ENCODE assay signal across 11 cellular contexts in genomic region chr5:54171645-54172384, GRCh38.
DNase-seq lines count a peak whose midpoint lies in the region; ATAC-seq and FAIRE-seq lines count a peak whose summit lies in the region.
"Had no signal": no experiment of that assay in that cellular context is flagged by ENCODE, and none has a peak within 500 bp of the region (broad histone marks: within the 10 kb centered on the region; RNA-seq: fewer than 3 reads in every experiment).

No MANE protein-coding gene starts in this region.

- H3K27me3 Mint-ChIP-seq in activated naive CD4-positive, alpha-beta T cell treated with anti-CD3 and anti-CD28 coated beads, Interleukin-2, amount 10 ng/mL, durations not matched to agents 7 days and 5 days, result no peaks in the 10 kb centered on the region
- no peaks in the 10 kb centered on the region for H3K27me3 Mint-ChIP-seq in activated T-cell treated with anti-CD3 and anti-CD28 coated beads, Interleukin-2, amount 50 U/mL, for 72 hours (ENCODE audit: low read depth)
- H3K27me3 Mint-ChIP-seq in activated CD4-positive, alpha-beta memory T cell treated with anti-CD3 and anti-CD28 coated beads, Interleukin-2, amount 10 ng/mL, durations not matched to agents 7 days and 5 days, result no peaks in the 10 kb centered on the region

- H3K4me1 Mint-ChIP-seq in activated naive CD4-positive, alpha-beta T cell treated with anti-CD3 and anti-CD28 coated beads, Interleukin-2, amount 10 ng/mL, durations not matched to agents 7 days and 5 days, result peaks cover 7% of the 10 kb centered on the region
- H3K4me1 Mint-ChIP-seq in activated T-cell treated with anti-CD3 and anti-CD28 coated beads, Interleukin-2, amount 50 U/mL, for 72 hours (ENCODE audit: low read depth), result no peaks in the 10 kb centered on the region
- H3K4me1 Mint-ChIP-seq in activated CD4-positive, alpha-beta memory T cell treated with anti-CD3 and anti-CD28 coated beads, Interleukin-2, amount 10 ng/mL, durations not matched to agents 7 days and 5 days, result peaks cover 3% of the 10 kb centered on the region

- FAIRE-seq in urothelium cell line (lab: Jason Lieb, UNC), result no peak

- no peak for ATAC-seq in activated T-cell treated with anti-CD3 and anti-CD28 coated beads, Interleukin-2, amount 50 U/mL, for 72 hours (replicated peaks in 1 of 2)

- H3K27ac Mint-ChIP-seq in activated naive CD4-positive, alpha-beta T cell treated with anti-CD3 and anti-CD28 coated beads, Interleukin-2, amount 10 ng/mL, durations not matched to agents 7 days and 5 days, result no peak overlapping the region
- H3K27ac Mint-ChIP-seq in activated T-cell treated with anti-CD3 and anti-CD28 coated beads, Interleukin-2, amount 50 U/mL, for 72 hours, result no peak overlapping the region
- H3K27ac Mint-ChIP-seq in activated CD4-positive, alpha-beta memory T cell treated with anti-CD3 and anti-CD28 coated beads, Interleukin-2, amount 10 ng/mL, durations not matched to agents 7 days and 5 days, result no peak overlapping the region

- CTCF ChIA-PET in activated naive CD4-positive, alpha-beta T cell treated with anti-CD3 and anti-CD28 coated beads, Interleukin-2, amount 10 ng/mL, durations not matched to agents 7 days and 5 days (lab: Charles Lee), result interaction anchor here (0.6 kb wide), 1 partner anchor 714 kb away, joined by 3 read pairs; no protein-coding TSS in a partner anchor
- CTCF ChIA-PET in activated CD4-positive, alpha-beta memory T cell treated with anti-CD3 and anti-CD28 coated beads, Interleukin-2, amount 10 ng/mL, durations not matched to agents 7 days and 5 days (lab: Charles Lee), result no interaction called here

- peak; percentile 40 for DNase-seq in activated naive CD4-positive, alpha-beta T cell treated with anti-CD3 and anti-CD28 coated beads, Interleukin-2, amount 10 ng/mL, durations not matched to agents 7 days and 5 days
- no peak for DNase-seq in activated naive CD4-positive, alpha-beta T cell treated with Interleukin-2 at 50 U/mL for 16 hours
- DNase-seq in LHCN-M2 (ENCODE audit: low read depth) (peak; percentile 63), cerebellum (ENCODE audit: low spot score) (peak; percentile 14), urothelium cell line (ENCODE audit: low spot score) (peak; percentile 40), SIG-M5 (lab: John Stamatoyannopoulos, UW) (no peak)
- no peak for DNase-seq in activated T-cell treated with anti-CD3 and anti-CD28 coated beads, Interleukin-2, amount 50 U/mL, for 72 hours
- DNase-seq in activated CD4-positive, alpha-beta memory T cell treated with anti-CD3 and anti-CD28 coated beads, Interleukin-2, amount 10 ng/mL, durations not matched to agents 7 days and 5 days, result no peak
- DNase-seq: C1 segment of cervical spinal cord; effector CD4-positive, alpha-beta T cell; stimulated activated CD4-positive, alpha-beta T cell treated with anti-CD3 and anti-CD28 coated beads, Interleukin-4, amount 100 ng/mL, for 4 hours had no signal

- H3K9me3 Mint-ChIP-seq in activated naive CD4-positive, alpha-beta T cell treated with anti-CD3 and anti-CD28 coated beads, Interleukin-2, amount 10 ng/mL, durations not matched to agents 7 days and 5 days, result peaks cover 2% of the 10 kb centered on the region
- peaks cover 4 to 8% of the 10 kb centered on the region in 2 donors for H3K9me3 Mint-ChIP-seq in activated T-cell treated with anti-CD3 and anti-CD28 coated beads, Interleukin-2, amount 50 U/mL, for 72 hours
- no peaks in the 10 kb centered on the region for H3K9me3 Mint-ChIP-seq in activated CD4-positive, alpha-beta memory T cell treated with anti-CD3 and anti-CD28 coated beads, Interleukin-2, amount 10 ng/mL, durations not matched to agents 7 days and 5 days

- POLR2A ChIA-PET in activated CD4-positive, alpha-beta memory T cell treated with anti-CD3 and anti-CD28 coated beads, Interleukin-2, amount 10 ng/mL, durations not matched to agents 7 days and 5 days (lab: Charles Lee), result no interaction called here

- H3K4me3 Mint-ChIP-seq in activated naive CD4-positive, alpha-beta T cell treated with anti-CD3 and anti-CD28 coated beads, Interleukin-2, amount 10 ng/mL, durations not matched to agents 7 days and 5 days, result no peak overlapping the region
- no peak overlapping the region for H3K4me3 Mint-ChIP-seq in activated T-cell treated with anti-CD3 and anti-CD28 coated beads, Interleukin-2, amount 50 U/mL, for 72 hours
- no peak overlapping the region for H3K4me3 Mint-ChIP-seq in activated CD4-positive, alpha-beta memory T cell treated with anti-CD3 and anti-CD28 coated beads, Interleukin-2, amount 10 ng/mL, durations not matched to agents 7 days and 5 days

- peaks cover 6% of the 10 kb centered on the region for H3K36me3 Mint-ChIP-seq in activated naive CD4-positive, alpha-beta T cell treated with anti-CD3 and anti-CD28 coated beads, Interleukin-2, amount 10 ng/mL, durations not matched to agents 7 days and 5 days
- H3K36me3 Mint-ChIP-seq in activated T-cell treated with anti-CD3 and anti-CD28 coated beads, Interleukin-2, amount 50 U/mL, for 72 hours (ENCODE audit: insufficient read depth in 2 of 2), result peaks cover 10 to 17% of the 10 kb centered on the region in 2 donors
- H3K36me3 Mint-ChIP-seq in activated CD4-positive, alpha-beta memory T cell treated with anti-CD3 and anti-CD28 coated beads, Interleukin-2, amount 10 ng/mL, durations not matched to agents 7 days and 5 days (ENCODE audit: low read depth), result peaks cover 22% of the 10 kb centered on the region

Comparison
In these comparisons a context has a peak if more than half of its experiments do, and no peak if none do; other contexts are left out.
1. DNase-seq: peak in activated naive CD4-positive, alpha-beta T cell treated with anti-CD3 and anti-CD28 coated beads, Interleukin-2, amount 10 ng/mL, durations not matched to agents 7 days and 5 days (single experiment), LHCN-M2 (single experiment), cerebellum (single experiment) and urothelium cell line (single experiment); none in activated naive CD4-positive, alpha-beta T cell treated with Interleukin-2 at 50 U/mL for 16 hours (single experiment), activated T-cell treated with anti-CD3 and anti-CD28 coated beads, Interleukin-2, amount 50 U/mL, for 72 hours (0 of 2), activated CD4-positive, alpha-beta memory T cell treated with anti-CD3 and anti-CD28 coated beads, Interleukin-2, amount 10 ng/mL, durations not matched to agents 7 days and 5 days (single experiment) and SIG-M5 (single experiment).